In genomic region chr10:9668411-9668810, GRCh38 we compare ENCODE assay signal across 29 cellular contexts.
"Had no signal": no experiment of that assay in that cellular context is flagged by ENCODE, and none has a peak within 500 bp of the region (broad histone marks: within the 10 kb centered on the region; RNA-seq: fewer than 3 reads in every experiment).

No MANE protein-coding gene starts in this region.

- H3K36me3 ChIP-seq: brain microvascular endothelial cell, gastroesophageal sphincter had no signal

- H3K4me1 Mint-ChIP-seq: activated CD4-positive, alpha-beta memory T cell treated with anti-CD3 and anti-CD28 coated beads, Interleukin-2, amount 10 ng/mL, durations not matched to agents 7 days and 5 days; activated CD4-positive, alpha-beta T cell treated with anti-CD3 and anti-CD28 coated beads, Interleukin-2, amount 10 ng/mL, durations not matched to agents 7 days and 5 days had no signal

- H3K27me3 ChIP-seq: brain microvascular endothelial cell, gastroesophageal sphincter had no signal

- H3K27ac ChIP-seq: brain microvascular endothelial cell, gastroesophageal sphincter, VCaP had no signal

- H3K36me3 Mint-ChIP-seq: activated naive CD8-positive, alpha-beta T cell; WTC11 had no signal

- H3K4me3 ChIP-seq: gastroesophageal sphincter had no signal

- H3K27me3 Mint-ChIP-seq: activated CD4-positive, alpha-beta memory T cell treated with anti-CD3 and anti-CD28 coated beads, Interleukin-2, amount 10 ng/mL, durations not matched to agents 7 days and 5 days; activated CD4-positive, alpha-beta T cell treated with anti-CD3 and anti-CD28 coated beads, Interleukin-2, amount 10 ng/mL, durations not matched to agents 7 days and 5 days; activated T-cell treated with anti-CD3 and anti-CD28 coated beads, Interleukin-2, amount 50 U/mL, for 24 hours; effector memory CD8-positive, alpha-beta T cell had no signal

- H3K9me3 Mint-ChIP-seq: activated CD4-positive, alpha-beta memory T cell treated with anti-CD3 and anti-CD28 coated beads, Interleukin-2, amount 10 ng/mL, durations not matched to agents 7 days and 5 days; activated CD4-positive, alpha-beta T cell treated with anti-CD3 and anti-CD28 coated beads, Interleukin-2, amount 10 ng/mL, durations not matched to agents 7 days and 5 days; activated T-cell treated with anti-CD3 and anti-CD28 coated beads, Interleukin-2, amount 50 U/mL, for 24 hours; WTC11 had no signal

- H3K4me1 ChIP-seq: gastroesophageal sphincter had no signal

- DNase-seq: activated CD4-positive, alpha-beta memory T cell treated with anti-CD3 and anti-CD28 coated beads, Interleukin-2, amount 10 ng/mL, durations not matched to agents 7 days and 5 days; activated CD4-positive, alpha-beta T cell treated with anti-CD3 and anti-CD28 coated beads for 1 hour; activated CD4-positive, alpha-beta T cell treated with anti-CD3 and anti-CD28 coated beads for 4 hours; activated CD4-positive, alpha-beta T cell treated with anti-CD3 and anti-CD28 coated beads, Interleukin-2, amount 10 ng/mL, durations not matched to agents 7 days and 5 days; activated CD4-positive, alpha-beta T cell treated with anti-CD3 and anti-CD28 coated beads, Interleukin-2, amount 50 U/mL, for 4 hours; activated CD8-positive, alpha-beta memory T cell treated with anti-CD3 and anti-CD28 coated beads, Interleukin-2, amount 50 U/mL, for 48 hours; activated gamma-delta T cell treated with Interleukin-2 at 50 U/mL for 16 hours; activated naive CD4-positive, alpha-beta T cell treated with anti-CD3 and anti-CD28 coated beads, Interleukin-2, amount 50 U/mL, for 16 hours; activated naive CD4-positive, alpha-beta T cell treated with Interleukin-2 at 50 U/mL for 16 hours; activated T-cell treated with anti-CD3 and anti-CD28 coated beads for 4 hours; activated T-cell treated with anti-CD3 and anti-CD28 coated beads, Interleukin-2, amount 50 U/mL, for 24 hours; activated T-cell treated with anti-CD3 and anti-CD28 coated beads, Interleukin-2, amount 50 U/mL, for 72 hours; amniotic stem cell; anterior cingulate cortex; brain microvascular endothelial cell; caudate nucleus; cortex of kidney; dermis blood vessel endothelial cell; effector CD4-positive, alpha-beta T cell; effector memory CD8-positive, alpha-beta T cell; foreskin melanocyte; T-helper 2 cell had no signal

- H3K27ac Mint-ChIP-seq: activated CD4-positive, alpha-beta memory T cell treated with anti-CD3 and anti-CD28 coated beads, Interleukin-2, amount 10 ng/mL, durations not matched to agents 7 days and 5 days; activated CD4-positive, alpha-beta T cell treated with anti-CD3 and anti-CD28 coated beads, Interleukin-2, amount 10 ng/mL, durations not matched to agents 7 days and 5 days; activated naive CD8-positive, alpha-beta T cell; activated T-cell treated with anti-CD3 and anti-CD28 coated beads, Interleukin-2, amount 50 U/mL, for 24 hours; activated T-cell treated with anti-CD3 and anti-CD28 coated beads, Interleukin-2, amount 50 U/mL, for 72 hours; effector memory CD8-positive, alpha-beta T cell; WTC11 had no signal

- H3K9me3 ChIP-seq: gastroesophageal sphincter had no signal

- FAIRE-seq: astrocyte, colon had no signal

- H3K4me3 Mint-ChIP-seq: activated CD4-positive, alpha-beta memory T cell treated with anti-CD3 and anti-CD28 coated beads, Interleukin-2, amount 10 ng/mL, durations not matched to agents 7 days and 5 days; activated CD4-positive, alpha-beta T cell treated with anti-CD3 and anti-CD28 coated beads, Interleukin-2, amount 10 ng/mL, durations not matched to agents 7 days and 5 days; activated naive CD8-positive, alpha-beta T cell; activated T-cell treated with anti-CD3 and anti-CD28 coated beads, Interleukin-2, amount 50 U/mL, for 24 hours; activated T-cell treated with anti-CD3 and anti-CD28 coated beads, Interleukin-2, amount 50 U/mL, for 72 hours; effector memory CD8-positive, alpha-beta T cell; WTC11 had no signal

- ATAC-seq: activated T-cell treated with anti-CD3 and anti-CD28 coated beads, Interleukin-2, amount 50 U/mL, for 72 hours; effector memory CD8-positive, alpha-beta T cell; esophagus mucosa; gastroesophageal sphincter; WTC11 had no signal
